18 cellular contexts compared by ENCODE assay signal in the genomic region with DNA sequence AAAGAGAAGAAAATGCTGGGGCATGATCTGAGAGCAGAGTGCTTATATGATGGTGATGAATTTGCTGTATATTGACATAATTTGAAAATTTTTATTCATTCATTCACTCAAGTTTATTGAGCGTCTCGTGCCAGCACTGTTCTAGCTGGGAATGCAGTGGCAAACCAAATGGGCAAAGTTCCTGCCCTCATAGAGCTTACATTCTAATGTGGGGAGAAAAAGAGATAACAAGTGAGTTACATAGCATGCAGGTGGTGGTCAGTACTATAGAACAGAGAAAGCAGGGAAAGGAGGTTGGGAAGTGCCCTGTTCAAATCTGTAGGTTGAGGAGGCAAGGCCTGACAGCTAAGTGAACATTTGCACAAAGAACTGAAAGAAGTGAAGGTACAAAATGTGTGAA. TPM values are rescaled to one million over a fixed set of nuclear protein-coding genes. Genes with fewer than 3 reads are reported as not detected.
A peak's percentile ranks its signal among the peaks of the same experiment; 100 is the strongest.
DNase-seq lines count a peak whose midpoint lies in the region; ATAC-seq, FAIRE-seq and TF ChIP-seq lines count a peak whose summit lies in the region.
"Had no signal": no experiment of that assay in that cellular context is flagged by ENCODE, and none has a peak within 500 bp of the region (broad histone marks: within the 10 kb centered on the region; RNA-seq: fewer than 3 reads in every experiment).

No MANE protein-coding gene starts in this region.

- H3K4me3 ChIP-seq in DOHH2 (ENCODE audit: low read length) = no peak overlapping the region
- peak overlapping the region; percentile 44 for H3K4me3 ChIP-seq in Loucy (ENCODE audit: low read length, poor library complexity, severe bottlenecking)
- no peak overlapping the region for H3K4me3 ChIP-seq in K562
- H3K4me3 ChIP-seq in naive thymus-derived CD4-positive, alpha-beta T cell (ENCODE audit: low read length) = no peak overlapping the region
- H3K4me3 ChIP-seq: GM23248 had no signal

- H2AFZ ChIP-seq in Loucy (ENCODE audit: low read length) (no peak overlapping the region), K562 (ENCODE audit: low read depth, low read length) (no peak overlapping the region)
- H2AFZ ChIP-seq: GM23248 had no signal

- CTCF ChIA-PET in K562 (lab: Yijun Ruan, JAX; ENCODE audit: low intra/inter-chr PET ratio) = no interaction called here
- CTCF ChIA-PET in naive thymus-derived CD4-positive, alpha-beta T cell (lab: Charles Lee) = no interaction called here

- FAIRE-seq in K562 (lab: Jason Lieb, UNC) = no peak
- peak; percentile 79 for FAIRE-seq in urothelium cell line (lab: Jason Lieb, UNC)
- FAIRE-seq: GM12892, H1 had no signal

- H3K9me3 Mint-ChIP-seq in naive thymus-derived CD4-positive, alpha-beta T cell = peaks cover 0 to 7% (median 0%) of the 10 kb centered on the region in 11 donors
- H3K9me3 Mint-ChIP-seq: CD4-positive, CD25-positive, alpha-beta regulatory T cell; CD8-positive, alpha-beta T cell had no signal

- peaks cover 11 to 39% (median 20%) of the 10 kb centered on the region in 7 donors for H3K4me1 Mint-ChIP-seq in naive thymus-derived CD4-positive, alpha-beta T cell

- H3K27me3 Mint-ChIP-seq in naive thymus-derived CD4-positive, alpha-beta T cell = peaks cover 0 to 1% (median 0%) of the 10 kb centered on the region in 5 donors

- H3K4me1 ChIP-seq in DOHH2 (ENCODE audit: control insufficient read depth, low read length) (peaks cover 45% of the 10 kb centered on the region), Loucy (ENCODE audit: insufficient read depth, low read length, poor library complexity, severe bottlenecking) (peaks cover 61% of the 10 kb centered on the region), K562 (replicated peaks in 1 of 2; ENCODE audit: control insufficient read depth in 2 of 2, insufficient read depth in 2 of 2, low read length in 2 of 2) (peaks cover 27 to 31% of the 10 kb centered on the region in 2 experiments)
- peaks cover 20 to 25% of the 10 kb centered on the region in 2 donors for H3K4me1 ChIP-seq in naive thymus-derived CD4-positive, alpha-beta T cell (ENCODE audit: control insufficient read depth in 2 of 2, insufficient read depth in 2 of 2, low read length in 2 of 2)

- no peak for TF ChIP-seq POLR2A in K562 (conservative IDR thresholded peaks at IDR 0.05)

- no TSS peak for BruUV-seq in K562 (replicated peaks; lab: Mats Ljungman, UMichigan)

- no peak overlapping the region for H3K4me3 Mint-ChIP-seq in naive thymus-derived CD4-positive, alpha-beta T cell
- H3K4me3 Mint-ChIP-seq: CD4-positive, CD25-positive, alpha-beta regulatory T cell; CD8-positive, alpha-beta T cell had no signal

- TF ChIP-seq EP300 in K562 (IDR thresholded peaks at IDR 0.05; ENCODE audit: low read length) = no peak

- no peak overlapping the region for H3K27ac ChIP-seq in DOHH2 (ENCODE audit: low read depth, low read length)
- peak overlapping the region; percentile 65; the same call in 2 of the 3 replicates for H3K27ac ChIP-seq in K562 (ENCODE audit: extremely low read depth, low read depth, low read length)
- no peak overlapping the region for H3K27ac ChIP-seq in naive thymus-derived CD4-positive, alpha-beta T cell (ENCODE audit: low read depth, low read length)
- H3K27ac ChIP-seq: GM23248 had no signal

- H3K79me2 ChIP-seq in DOHH2 (ENCODE audit: control insufficient read depth, low read length) (peaks cover 94% of the 10 kb centered on the region), Loucy (ENCODE audit: insufficient read depth, low read length) (peaks cover 93% of the 10 kb centered on the region), K562 (ENCODE audit: control insufficient read depth, insufficient read depth, low read length) (peaks cover 93% of the 10 kb centered on the region)

- no peak for TF ChIP-seq CTCF in DOHH2 (IDR thresholded peaks at IDR 0.05; ENCODE audit: low read depth, low read length, poor library complexity, severe bottlenecking)
- no peak for TF ChIP-seq CTCF in Loucy (conservative IDR thresholded peaks at IDR 0.05; ENCODE audit: low read length)
- no peak for TF ChIP-seq CTCF in K562 (IDR thresholded peaks at IDR 0.05 in 2 of 3, conservative IDR thresholded peaks at IDR 0.05 in 1 of 3; ENCODE audit: insufficient read depth in 2 of 3, low read depth in 1 of 3, low read length in 3 of 3)

- no peak for ATAC-seq in K562
- ATAC-seq in naive thymus-derived CD4-positive, alpha-beta T cell = no peak
- no peak for ATAC-seq in HG03571 (IDR thresholded peaks at IDR 0.05; ENCODE audit: unreplicated experiment)
- ATAC-seq in GM18909 (IDR thresholded peaks at IDR 0.05; ENCODE audit: poor library complexity, unreplicated experiment) = no peak
- ATAC-seq: CD8-positive, alpha-beta T cell had no signal

- no peak for TF ChIP-seq RAD21 in K562 (CRISPR knock-in tag; conservative IDR thresholded peaks at IDR 0.05 in 1 of 2, IDR thresholded peaks at IDR 0.05 in 1 of 2)

- peaks cover 0 to 13% (median 0%) of the 10 kb centered on the region in 5 donors for H3K36me3 Mint-ChIP-seq in naive thymus-derived CD4-positive, alpha-beta T cell

- H3K9me2 ChIP-seq in DOHH2 (replicated peaks; ENCODE audit: control insufficient read depth, low read length) = no peaks in the 10 kb centered on the region
- no peaks in the 10 kb centered on the region for H3K9me2 ChIP-seq in Loucy (replicated peaks; ENCODE audit: low read depth, low read length)

- intact Hi-C loops in K562 (cut with micrococcal nuclease) = loop anchor here (10.0 kb wide), 1 partner anchor 111 kb away; a partner anchor contains a TSS
- intact Hi-C loops in naive thymus-derived CD4-positive, alpha-beta T cell (cut with micrococcal nuclease) = loop anchor here in 1 of 2 donors (10.0 kb wide), 1 partner anchor 619 kb away; no protein-coding TSS in a partner anchor

- H3K4me2 ChIP-seq in DOHH2 (ENCODE audit: low read length) = peak overlapping the region; percentile 19
- peak overlapping the region; percentile 62 for H3K4me2 ChIP-seq in Loucy (ENCODE audit: low read depth, low read length, poor library complexity, severe bottlenecking)
- peak overlapping the region; percentile 78 for H3K4me2 ChIP-seq in K562 (ENCODE audit: insufficient read depth, low read length)

- no peak overlapping the region for H3K27ac Mint-ChIP-seq in naive thymus-derived CD4-positive, alpha-beta T cell
- H3K27ac Mint-ChIP-seq: CD4-positive, CD25-positive, alpha-beta regulatory T cell; CD8-positive, alpha-beta T cell had no signal

- DNase-seq in K562 (ENCODE audit: extremely low read depth in 1 of 4, low spot score in 3 of 4) (no peak), urothelium cell line (ENCODE audit: low spot score) (no peak)
- no peak for DNase-seq in naive thymus-derived CD4-positive, alpha-beta T cell
- DNase-seq: C1 segment of cervical spinal cord; Caco-2; CD4-positive, CD25-positive, alpha-beta regulatory T cell; CD8-positive, alpha-beta T cell; DMS153; GF-D8; GM23248; H7; HCEC 1CT had no signal

- in situ Hi-C loops in K562 (cut with MboI) = no loop called here

- H4K20me1 ChIP-seq in DOHH2 (ENCODE audit: control insufficient read depth, insufficient read depth, low read depth, low read length) = peaks cover 19% of the 10 kb centered on the region; the same call in 1 of the 2 replicates
- peaks cover 78% of the 10 kb centered on the region for H4K20me1 ChIP-seq in Loucy (ENCODE audit: insufficient read depth, low read length, poor library complexity, severe bottlenecking)
- peaks cover 27% of the 10 kb centered on the region for H4K20me1 ChIP-seq in K562 (replicated peaks; ENCODE audit: control insufficient read depth, insufficient read depth, low read length)

- peaks cover 64% of the 10 kb centered on the region for H3K36me3 ChIP-seq in DOHH2 (ENCODE audit: control insufficient read depth, low read length)
- peaks cover 4% of the 10 kb centered on the region; the same call in 1 of the 2 replicates for H3K36me3 ChIP-seq in Loucy (ENCODE audit: insufficient read depth, low read length)
- H3K36me3 ChIP-seq in K562 (ENCODE audit: control insufficient read depth, insufficient read depth, low read length) = peaks cover 50% of the 10 kb centered on the region
- H3K36me3 ChIP-seq in naive thymus-derived CD4-positive, alpha-beta T cell (ENCODE audit: control insufficient read depth in 2 of 3, insufficient read depth in 3 of 3, low read length in 3 of 3) = peaks cover 0 to 5% (median 0%) of the 10 kb centered on the region in 3 experiments

- POLR2A ChIA-PET in K562 (lab: Yijun Ruan, JAX) = interaction anchor here (0.6 to 1.1 kb wide), 2 partner anchors 13 to 138 kb away, joined by 3 to 5 read pairs; no protein-coding TSS in a partner anchor
- POLR2A ChIA-PET in naive thymus-derived CD4-positive, alpha-beta T cell (lab: Charles Lee) = no interaction called here

- 96% methylated on average over 2 of the region's 2 CpGs for WGBS in K562 (ENCODE audit: insufficient coverage, low coverage, missing lambda C conversion rate)

- H3K9me1 ChIP-seq in K562 (ENCODE audit: control insufficient read depth, insufficient read depth, low read length) = peaks cover 6% of the 10 kb centered on the region

- H3K27me3 ChIP-seq in DOHH2 (ENCODE audit: control insufficient read depth, low read length) (no peaks in the 10 kb centered on the region), Loucy (ENCODE audit: insufficient read depth, low read length, poor library complexity, severe bottlenecking) (no peaks in the 10 kb centered on the region), K562 (ENCODE audit: control insufficient read depth in 2 of 2, insufficient read depth in 2 of 2, low read length in 2 of 2) (no peaks in the 10 kb centered on the region)
- H3K27me3 ChIP-seq in naive thymus-derived CD4-positive, alpha-beta T cell (ENCODE audit: control insufficient read depth in 2 of 2, insufficient read depth in 2 of 2, low read length in 2 of 2) = no peaks in the 10 kb centered on the region

- no peaks in the 10 kb centered on the region for H3F3A ChIP-seq in DOHH2 (ENCODE audit: control insufficient read depth, insufficient read depth)
- H3F3A ChIP-seq in Loucy (ENCODE audit: low read depth) = no peaks in the 10 kb centered on the region

- H3K9me3 ChIP-seq in DOHH2 (ENCODE audit: control insufficient read depth, insufficient read depth, low read length) (no peaks in the 10 kb centered on the region), Loucy (ENCODE audit: insufficient read depth, low read depth, low read length) (no peaks in the 10 kb centered on the region), K562 (replicated peaks; ENCODE audit: control insufficient read depth, insufficient read depth, low read depth, low read length) (peaks cover 14% of the 10 kb centered on the region; the same call in 1 of the 2 replicates)
- H3K9me3 ChIP-seq in naive thymus-derived CD4-positive, alpha-beta T cell (ENCODE audit: control insufficient read depth in 2 of 3, low read length in 3 of 3) = no peaks in the 10 kb centered on the region
- H3K9me3 ChIP-seq: Caco-2 had no signal

- peak overlapping the region; percentile 20 for H3K9ac ChIP-seq in Loucy (ENCODE audit: low read depth, low read length, poor library complexity, severe bottlenecking)
- H3K9ac ChIP-seq in K562 (ENCODE audit: insufficient read depth in 1 of 2, low read depth in 2 of 2, low read length in 2 of 2) = no peak overlapping the region
- H3K9ac ChIP-seq: GM23248 had no signal

RNA-seq across cellular contexts. Expression of a gene that starts 4.3 kb away (rescaled TPM):
- total RNA-seq in K562 (2011; cell fraction: chromatin; rRNA removed; ENCODE audit: low replicate concordance) = 63.0 and 175 TPM in 2 replicates
- total RNA-seq in K562 (2011; cell fraction: nucleolus; rRNA removed) = 44.0 and 64.6 TPM in 2 replicates
- 59.5 and 69.4 TPM in 2 replicates for total RNA-seq in K562 (2011; cell fraction: nucleoplasm; rRNA removed)
- total RNA-seq in K562 (2014; rRNA removed) (27.5 and 31.3 TPM in 2 replicates), K562 (2014; rRNA removed; fragmentation: Illumina TruSeq; extraction: Trizol) (45.9 and 47.3 TPM in 2 replicates), K562 (2015; rRNA removed; fragmentation: Illumina TruSeq; extraction: Trizol) (45.1 and 48.0 TPM in 2 replicates), K562 (2021) (35.8 and 41.6 TPM in 2 replicates)
- polyA plus RNA-seq in K562 (2011; rRNA removed) (51.9 and 54.4 TPM in 2 replicates), K562 (2014; fragmentation: Illumina TruSeq; extraction: Trizol) (30.7 and 37.9 TPM in 2 replicates), K562 (2014; fragmentation: Nextera tagmentation; extraction: Ambion mirVana) (10 to 100 TPM; 14.4 to 30.5 TPM), K562 (2014; rRNA removed) (30.9 and 34.9 TPM in 2 replicates)
- polyA plus RNA-seq in K562 (2011; cell fraction: cytosol; rRNA removed) = 16.3 and 30.9 TPM in 2 replicates
- polyA plus RNA-seq in K562 (2011; cell fraction: nucleus; rRNA removed) = 67.0 and 100 TPM in 2 replicates
- polyA plus RNA-seq in K562 (2012) = 23.2 and 25.4 TPM in 2 replicates
- polyA minus RNA-seq in K562 (2011; rRNA and poly(A)+ RNA removed) = 109 and 127 TPM in 2 replicates
- 34.9 and 45.1 TPM in 2 replicates for polyA minus RNA-seq in K562 (2011; cell fraction: cytosol; rRNA and poly(A)+ RNA removed)
- polyA minus RNA-seq in K562 (2011; cell fraction: nucleus; rRNA and poly(A)+ RNA removed) = 63.0 and 107 TPM in 2 replicates
- total RNA-seq in naive thymus-derived CD4-positive, alpha-beta T cell = 10 to 100 TPM; 30.9 to 45.0 (median 39.7) TPM
- polyA plus RNA-seq in naive thymus-derived CD4-positive, alpha-beta T cell = 1 to 10 TPM; 5.6 to 9.1 TPM

RNA-seq across cellular contexts. Expression of a gene that starts 47.6 kb away (rescaled TPM):
- 114 and 160 TPM in 2 replicates for total RNA-seq in K562 (2011; cell fraction: chromatin; rRNA removed; ENCODE audit: low replicate concordance)
- total RNA-seq in K562 (2011; cell fraction: nucleolus; rRNA removed) = 43.2 and 44.6 TPM in 2 replicates
- 87.4 and 134 TPM in 2 replicates for total RNA-seq in K562 (2011; cell fraction: nucleoplasm; rRNA removed)
- total RNA-seq in K562 (2014; rRNA removed) (59.9 and 62.2 TPM in 2 replicates), K562 (2014; rRNA removed; fragmentation: Illumina TruSeq; extraction: Trizol) (111 and 119 TPM in 2 replicates), K562 (2015; rRNA removed; fragmentation: Illumina TruSeq; extraction: Trizol) (90.9 and 94.8 TPM in 2 replicates), K562 (2021) (147 and 148 TPM in 2 replicates)
- polyA plus RNA-seq in K562 (2011; rRNA removed) (124 and 180 TPM in 2 replicates), K562 (2014; fragmentation: Illumina TruSeq; extraction: Trizol) (88.3 and 108 TPM in 2 replicates), K562 (2014; fragmentation: Nextera tagmentation; extraction: Ambion mirVana) (100 to 1,000 TPM in 1 of 2 experiments, 10 to 100 TPM in 1; 83.6 to 108 TPM), K562 (2014; rRNA removed) (73.1 and 79.0 TPM in 2 replicates)
- polyA plus RNA-seq in K562 (2011; cell fraction: cytosol; rRNA removed) = 106 and 107 TPM in 2 replicates
- 62.3 and 70.7 TPM in 2 replicates for polyA plus RNA-seq in K562 (2011; cell fraction: nucleus; rRNA removed)
- 36.1 and 73.0 TPM in 2 replicates for polyA plus RNA-seq in K562 (2012)
- polyA minus RNA-seq in K562 (2011; rRNA and poly(A)+ RNA removed) = 296 and 323 TPM in 2 replicates
- 95.3 and 113 TPM in 2 replicates for polyA minus RNA-seq in K562 (2011; cell fraction: cytosol; rRNA and poly(A)+ RNA removed)
- polyA minus RNA-seq in K562 (2011; cell fraction: nucleus; rRNA and poly(A)+ RNA removed) = 32.3 and 57.8 TPM in 2 replicates
- total RNA-seq in naive thymus-derived CD4-positive, alpha-beta T cell = 10 to 100 TPM; 32.7 to 54.2 (median 34.2) TPM
- 10 to 100 TPM; 28.4 to 34.1 TPM for polyA plus RNA-seq in naive thymus-derived CD4-positive, alpha-beta T cell

Comparison
In these comparisons a context has a peak if more than half of its experiments do, and no peak if none do; other contexts are left out.
1. H3K4me2 ChIP-seq: peak in every context shown above with its lines; median percentile 78 in K562; 62 in Loucy; 19 in DOHH2.